In the genomic region with DNA sequence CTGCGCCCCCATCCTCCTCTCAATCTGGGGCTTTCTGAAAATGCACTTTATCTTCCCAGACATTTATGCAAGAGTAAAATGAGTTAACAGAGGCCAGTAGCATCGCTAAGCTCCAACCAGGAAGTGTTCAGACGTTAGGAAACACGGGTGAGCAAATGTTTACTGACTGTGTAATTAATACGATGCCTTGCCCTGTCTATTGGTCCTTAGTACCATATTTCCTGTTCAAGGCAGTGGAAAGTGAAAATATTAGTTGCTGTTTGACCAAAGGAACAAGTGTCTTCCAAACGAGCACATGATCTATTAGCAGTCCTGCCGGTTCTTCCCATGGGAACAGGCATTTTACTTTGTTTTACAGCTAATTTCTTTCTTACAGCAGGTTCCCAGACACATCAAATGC, we compare ENCODE assay signal across 17 cellular contexts.
DNase-seq lines count a peak whose midpoint lies in the region; ATAC-seq and TF ChIP-seq lines count a peak whose summit lies in the region.
"Had no signal": no experiment of that assay in that cellular context is flagged by ENCODE, and none has a peak within 500 bp of the region (broad histone marks: within the 10 kb centered on the region; RNA-seq: fewer than 3 reads in every experiment).

No MANE protein-coding gene starts in this region.

- DNase-seq in DMS153 treated with DMSO at 0.1 percent for 48 hours (lab: John Stamatoyannopoulos, UW; ENCODE audit: unreplicated experiment) = peak; percentile 67
- peak; percentile 51 for DNase-seq in NCI-H2029 treated with DMSO at 0.1 percent for 48 hours (lab: John Stamatoyannopoulos, UW)
- peak; percentile 13 for DNase-seq in fibroblast of villous mesenchyme (ENCODE audit: low read depth)
- peak; percentile 29 for DNase-seq in renal cortical epithelial cell (ENCODE audit: low read depth)
- DNase-seq: activated CD8-positive, alpha-beta memory T cell treated with anti-CD3 and anti-CD28 coated beads, Interleukin-2, amount 50 U/mL, for 48 hours; activated naive CD4-positive, alpha-beta T cell; C1 segment of cervical spinal cord; midbrain; NCI-H1105 treated with DMSO at 0.1 percent for 48 hours; NCI-H524 treated with DMSO at 0.1 percent for 48 hours; Peyer's patch; spleen; stimulated activated naive CD4-positive, alpha-beta T cell had no signal

- no peak overlapping the region for H3K4me3 ChIP-seq in fibroblast of villous mesenchyme (ENCODE audit: low read depth, low read length)
- H3K4me3 ChIP-seq: Peyer's patch, spleen had no signal

- no peak for TF ChIP-seq CTCF in fibroblast of villous mesenchyme (IDR thresholded peaks at IDR 0.05; ENCODE audit: insufficient read depth, low read depth, low read length)

- ATAC-seq in GM21423 (IDR thresholded peaks at IDR 0.05; ENCODE audit: unreplicated experiment) (no peak), GM21515 (IDR thresholded peaks at IDR 0.05; ENCODE audit: unreplicated experiment) (no peak), GM18519 (IDR thresholded peaks at IDR 0.05; ENCODE audit: low FRiP score, unreplicated experiment) (no peak), GM21576 (IDR thresholded peaks at IDR 0.05; ENCODE audit: unreplicated experiment) (no peak)

Comparison
In these comparisons a context has a peak if more than half of its experiments do, and no peak if none do; other contexts are left out.
1. DNase-seq: peak in every context shown above with its lines; median percentile 67 in DMS153 treated with DMSO at 0.1 percent for 48 hours; 51 in NCI-H2029 treated with DMSO at 0.1 percent for 48 hours; 29 in renal cortical epithelial cell; 13 in fibroblast of villous mesenchyme.